Comparison of ENCODE assay signal across 8 cellular contexts in genomic region chr4:6269651-6270511, GRCh38. TPM values are rescaled to one million over a fixed set of nuclear protein-coding genes. Genes with fewer than 3 reads are reported as not detected.
A peak's percentile ranks its signal among the peaks of the same experiment; 100 is the strongest.
DNase-seq lines count a peak whose midpoint lies in the region; ATAC-seq and TF ChIP-seq lines count a peak whose summit lies in the region.

TSS of gene WFS1 (plus strand) at chr4:6269850. CDS start at chr4:6277456, 7,606 bp downstream.

- H3K27me3 Mint-ChIP-seq in activated T-helper 17 cell treated with anti-CD3 and anti-CD28 coated beads, Interleukin-2, amount 50 U/mL, for 72 hours = no peaks in the 10 kb centered on the region

- peak; percentile 88 for DNase-seq in DMS153 (lab: John Stamatoyannopoulos, UW)
- peak; percentile 96 for DNase-seq in RKO (ENCODE audit: low spot score)
- DNase-seq in fibroblast of gingiva (ENCODE audit: low read depth) = peak; percentile 99
- DNase-seq in myocyte (ENCODE audit: low read depth) = peak; percentile 98
- DNase-seq in stimulated activated CD8-positive, alpha-beta memory T cell treated with anti-CD3 and anti-CD28 coated beads, Interleukin-7, amount 100 ng/mL, for 4 hours (ENCODE audit: low read depth in 2 of 2) = peak; percentile 87 to 97

- TF ChIP-seq RAD21 in Ishikawa (IDR thresholded peaks at IDR 0.05; ENCODE audit: low read depth) = no peak

- H3K4me1 Mint-ChIP-seq in activated T-helper 17 cell treated with anti-CD3 and anti-CD28 coated beads, Interleukin-2, amount 50 U/mL, for 72 hours = no peaks in the 10 kb centered on the region

- ATAC-seq in GM21619 (IDR thresholded peaks at IDR 0.05; ENCODE audit: unreplicated experiment) = peak; percentile 100
- ATAC-seq in activated T-helper 17 cell treated with anti-CD3 and anti-CD28 coated beads, Interleukin-2, amount 50 U/mL, for 72 hours (replicated peaks) = peak; percentile 100

- TF ChIP-seq EP300 in Ishikawa (IDR thresholded peaks at IDR 0.05; ENCODE audit: borderline replicate concordance) = no peak

- H3K27ac Mint-ChIP-seq in activated T-helper 17 cell treated with anti-CD3 and anti-CD28 coated beads, Interleukin-2, amount 50 U/mL, for 72 hours = peak within 1 kb of the TSS; percentile 50

- H3K4me3 Mint-ChIP-seq in activated T-helper 17 cell treated with anti-CD3 and anti-CD28 coated beads, Interleukin-2, amount 50 U/mL, for 72 hours = peak within 1 kb of the TSS; percentile 80

- H3K36me3 Mint-ChIP-seq in activated T-helper 17 cell treated with anti-CD3 and anti-CD28 coated beads, Interleukin-2, amount 50 U/mL, for 72 hours (ENCODE audit: low read depth) = no peaks in the 10 kb centered on the region

- H3K9me3 Mint-ChIP-seq in activated T-helper 17 cell treated with anti-CD3 and anti-CD28 coated beads, Interleukin-2, amount 50 U/mL, for 72 hours = no peaks in the 10 kb centered on the region

TF ChIP-seq in Ishikawa, 13 proteins besides CTCF, POLR2A, EP300 and RAD21:
- TF ChIP-seq NFIC (IDR thresholded peaks at IDR 0.05) (no peak), TAF1 (IDR thresholded peaks at IDR 0.05; ENCODE audit: low read depth) (peak; percentile 77)

RNA-seq across cellular contexts. Expression of gene WFS1, which starts in this region (rescaled TPM):
- total RNA-seq in activated T-helper 17 cell treated with anti-CD3 and anti-CD28 coated beads, Interleukin-2, amount 50 U/mL, for 72 hours = 1 to 10 TPM; 1.1 to 2.6 TPM
- total RNA-seq in myocyte = 21.7 and 28.7 TPM in 2 replicates
- polyA plus RNA-seq in myocyte (2012) = 31.5 TPM

Comparison
In these comparisons a context has a peak if more than half of its experiments do, and no peak if none do; other contexts are left out.
1. Peak in every context shown above with its lines: DNase-seq and ATAC-seq.